ENCODE assay signal across 27 cellular contexts in the genomic region with DNA sequence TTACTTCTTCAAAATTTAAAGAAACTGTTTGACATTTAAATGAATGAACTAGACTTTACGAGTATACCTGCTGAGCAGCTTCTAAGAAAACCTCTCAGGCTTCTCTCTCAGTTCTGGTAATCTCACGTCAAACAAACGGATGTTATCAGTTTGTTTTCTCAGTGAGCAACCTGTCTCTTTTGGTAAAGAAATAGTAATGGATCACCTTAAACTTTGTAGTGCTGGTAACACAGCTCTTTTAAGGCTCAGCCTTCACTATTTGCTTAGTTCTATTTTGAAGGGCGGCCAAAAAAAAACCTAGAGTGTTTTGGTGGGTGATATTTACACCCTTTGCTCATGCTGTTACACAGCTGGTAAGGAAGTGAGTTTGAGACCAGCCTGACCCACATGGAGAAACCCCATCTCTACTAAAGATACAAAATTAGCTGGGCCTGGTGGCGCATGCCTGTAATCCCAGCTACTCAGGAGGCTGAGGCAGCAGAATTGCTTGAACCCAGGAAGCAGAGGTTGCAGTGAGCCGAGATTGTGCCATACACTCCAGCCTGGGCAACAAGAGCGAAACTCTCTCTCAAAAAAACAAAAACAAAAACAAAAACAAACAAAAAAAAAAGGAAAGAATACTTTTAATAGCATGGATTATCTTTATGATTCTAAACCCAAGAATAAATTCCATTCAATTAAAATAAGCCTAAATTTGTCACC. TPM values are rescaled to one million over a fixed set of nuclear protein-coding genes. Genes with fewer than 3 reads are reported as not detected.
DNase-seq lines count a peak whose midpoint lies in the region; ATAC-seq and TF ChIP-seq lines count a peak whose summit lies in the region.
"Had no signal": no experiment of that assay in that cellular context is flagged by ENCODE, and none has a peak within 500 bp of the region (broad histone marks: within the 10 kb centered on the region; RNA-seq: fewer than 3 reads in every experiment).

No MANE protein-coding gene starts in this region.

- H3F3A ChIP-seq in PC-3 (ENCODE audit: low read length, unreplicated experiment), result no peaks in the 10 kb centered on the region

- H3K9me2 ChIP-seq in PC-3 (replicated peaks; ENCODE audit: low read length), result no peaks in the 10 kb centered on the region

- intact Hi-C loops in PC-3 (cut with micrococcal nuclease), result no loop called here
- intact Hi-C loops in CD4-positive, alpha-beta T cell (cut with DNase I, micrococcal nuclease), result no loop called here

- H2AK5ac ChIP-seq in trophoblast cell (ENCODE audit: low read length), result no peak overlapping the region

- H3K4me1 Mint-ChIP-seq in CD8-positive, alpha-beta memory T cell, result no peaks in the 10 kb centered on the region
- no peaks in the 10 kb centered on the region for H3K4me1 Mint-ChIP-seq in CD4-positive, alpha-beta T cell (ENCODE audit: low read depth)
- H3K4me1 Mint-ChIP-seq: activated naive CD4-positive, alpha-beta T cell treated with anti-CD3 and anti-CD28 coated beads, Interleukin-2, amount 50 U/mL, for 24 hours; activated T-helper 17 cell treated with anti-CD3 and anti-CD28 coated beads, Interleukin-2, amount 50 U/mL, for 72 hours; T-cell had no signal

- H3K27me3 Mint-ChIP-seq in CD8-positive, alpha-beta memory T cell, result peaks cover 7 to 55% of the 10 kb centered on the region in 2 donors
- peaks cover 50% of the 10 kb centered on the region for H3K27me3 Mint-ChIP-seq in CD4-positive, alpha-beta T cell

- H3K27me3 ChIP-seq in ACC112 (ENCODE audit: insufficient read depth, low read length) (no peaks in the 10 kb centered on the region), PC-3 (ENCODE audit: low read length) (no peaks in the 10 kb centered on the region), trophoblast cell (ENCODE audit: insufficient read depth, low read length) (no peaks in the 10 kb centered on the region)
- no peaks in the 10 kb centered on the region for H3K27me3 ChIP-seq in CD8-positive, alpha-beta memory T cell (ENCODE audit: insufficient read depth, low read length, poor library complexity, severe bottlenecking)
- H3K27me3 ChIP-seq in CD4-positive, alpha-beta T cell (ENCODE audit: control insufficient read depth, insufficient read depth, low read length), result peaks cover 24% of the 10 kb centered on the region
- H3K27me3 ChIP-seq: dorsolateral prefrontal cortex, heart left ventricle, MG63 had no signal

- H3K79me2 ChIP-seq in ACC112 (ENCODE audit: control insufficient read depth, insufficient read depth, low read length, unreplicated experiment) (peaks cover 76% of the 10 kb centered on the region), PC-3 (ENCODE audit: low read length) (no peaks in the 10 kb centered on the region), trophoblast cell (ENCODE audit: control insufficient read depth, insufficient read depth, low read length, poor library complexity) (no peaks in the 10 kb centered on the region)
- H3K79me2 ChIP-seq: parathyroid adenoma had no signal

- H3K4me3 Mint-ChIP-seq in CD8-positive, alpha-beta memory T cell, result no peak overlapping the region
- H3K4me3 Mint-ChIP-seq in CD4-positive, alpha-beta T cell, result no peak overlapping the region
- H3K4me3 Mint-ChIP-seq: activated naive CD4-positive, alpha-beta T cell treated with anti-CD3 and anti-CD28 coated beads, Interleukin-2, amount 50 U/mL, for 24 hours; activated T-helper 17 cell treated with anti-CD3 and anti-CD28 coated beads, Interleukin-2, amount 50 U/mL, for 72 hours; nephron progenitor cell; T-cell had no signal

- CTCF ChIA-PET in PC-3 (lab: Charles Lee), result no interaction called here
- CTCF ChIA-PET in CD8-positive, alpha-beta memory T cell (lab: Charles Lee), result no interaction called here
- CTCF ChIA-PET in CD4-positive, alpha-beta T cell (lab: Charles Lee), result no interaction called here

- peak overlapping the region; percentile 85 for H3K27ac ChIP-seq in ACC112 (ENCODE audit: low read depth, low read length)
- H3K27ac ChIP-seq in PC-3 (ENCODE audit: low read length), result no peak overlapping the region
- peak overlapping the region; percentile 22 for H3K27ac ChIP-seq in trophoblast cell (ENCODE audit: low read depth, low read length)
- no peak overlapping the region for H3K27ac ChIP-seq in CD8-positive, alpha-beta memory T cell (ENCODE audit: low read depth, low read length)
- H3K27ac ChIP-seq in CD4-positive, alpha-beta T cell (ENCODE audit: low read depth, low read length), result no peak overlapping the region
- H3K27ac ChIP-seq: dorsolateral prefrontal cortex, parathyroid adenoma had no signal

- peaks cover 0 to under 1% (median 0%) of the 10 kb centered on the region in 3 donors for H3K36me3 Mint-ChIP-seq in CD8-positive, alpha-beta memory T cell
- H3K36me3 Mint-ChIP-seq in CD4-positive, alpha-beta T cell (ENCODE audit: low read depth), result no peaks in the 10 kb centered on the region
- H3K36me3 Mint-ChIP-seq: activated naive CD4-positive, alpha-beta T cell treated with anti-CD3 and anti-CD28 coated beads, Interleukin-2, amount 50 U/mL, for 24 hours; T-cell had no signal

- TF ChIP-seq CTCF in PC-3 (conservative IDR thresholded peaks at IDR 0.05; ENCODE audit: low read depth, low read length) (no peak), fibroblast of pulmonary artery (IDR thresholded peaks at IDR 0.05; ENCODE audit: low read length, missing control alignments) (no peak)
- no peak for TF ChIP-seq CTCF in CD4-positive, alpha-beta T cell (IDR thresholded peaks at IDR 0.05)

- DNase-seq in PC-3, result peak; percentile 47
- peak; percentile 29 for DNase-seq in fibroblast of pulmonary artery (ENCODE audit: low read depth)
- DNase-seq in trophoblast cell, result no peak
- no peak for DNase-seq in CD8-positive, alpha-beta memory T cell
- no peak for DNase-seq in CD4-positive, alpha-beta T cell
- DNase-seq in NCI-H2171 treated with DMSO at 0.1 percent for 48 hours (lab: John Stamatoyannopoulos, UW), result no peak
- DNase-seq: activated CD4-positive, alpha-beta T cell treated with anti-CD3 and anti-CD28 coated beads, Interleukin-2, amount 50 U/mL, for 48 hours; activated CD8-positive, alpha-beta memory T cell treated with anti-CD3 and anti-CD28 coated beads, Interleukin-2, amount 50 U/mL, for 4 hours; anterior cingulate cortex; Calu3; caudate nucleus; dorsolateral prefrontal cortex; heart left ventricle; left ventricle myocardium superior; MG63; mucosa of descending colon; NCI-H1417; NCI-H2081 treated with DMSO at 0.1 percent for 48 hours; nephron progenitor cell; SIG-M5; T-cell had no signal

- H3K14ac ChIP-seq in trophoblast cell (ENCODE audit: low read length), result no peak overlapping the region

- H2AFZ ChIP-seq in ACC112 (ENCODE audit: low read length, unreplicated experiment) (no peak overlapping the region), PC-3 (ENCODE audit: low read length) (no peak overlapping the region), trophoblast cell (ENCODE audit: insufficient read depth, low read length, poor library complexity) (no peak overlapping the region)
- H2AFZ ChIP-seq: parathyroid adenoma had no signal

- H3K4me3 ChIP-seq in ACC112 (ENCODE audit: low read depth, low read length) (peak overlapping the region; percentile 55), PC-3 (ENCODE audit: low read length) (no peak overlapping the region), fibroblast of pulmonary artery (replicated peaks; ENCODE audit: low read depth, low read length) (peak overlapping the region; percentile 26), trophoblast cell (ENCODE audit: low read depth, low read length) (no peak overlapping the region)
- H3K4me3 ChIP-seq in CD8-positive, alpha-beta memory T cell (ENCODE audit: low read length), result no peak overlapping the region
- H3K4me3 ChIP-seq: dorsolateral prefrontal cortex, heart left ventricle, MG63, mucosa of descending colon had no signal

- no peaks in the 10 kb centered on the region for H3K79me1 ChIP-seq in trophoblast cell (ENCODE audit: low read length)

- POLR2A ChIA-PET in PC-3 (lab: Charles Lee; ENCODE audit: unreplicated experiment), result no interaction called here
- POLR2A ChIA-PET in CD8-positive, alpha-beta memory T cell (lab: Charles Lee), result no interaction called here
- POLR2A ChIA-PET in CD4-positive, alpha-beta T cell (lab: Charles Lee), result no interaction called here

- no peak overlapping the region for H4K8ac ChIP-seq in trophoblast cell (ENCODE audit: low read depth, low read length)

- no CpG with 5 or more reads among the region's 7 CpGs for WGBS in trophoblast cell (ENCODE audit: extremely low coverage, insufficient coverage, insufficient read length)

- H3K9ac ChIP-seq in PC-3 (ENCODE audit: low read length) (no peak overlapping the region), trophoblast cell (ENCODE audit: low read length) (no peak overlapping the region)
- H3K9ac ChIP-seq: parathyroid adenoma had no signal

- no peak overlapping the region for H4K91ac ChIP-seq in trophoblast cell (ENCODE audit: low read depth, low read length)

- peaks cover 0 to 5% (median 0%) of the 10 kb centered on the region in 5 donors for H3K9me3 Mint-ChIP-seq in CD8-positive, alpha-beta memory T cell
- H3K9me3 Mint-ChIP-seq in CD4-positive, alpha-beta T cell, result no peaks in the 10 kb centered on the region
- H3K9me3 Mint-ChIP-seq: activated naive CD4-positive, alpha-beta T cell treated with anti-CD3 and anti-CD28 coated beads, Interleukin-2, amount 50 U/mL, for 24 hours; activated T-helper 17 cell treated with anti-CD3 and anti-CD28 coated beads, Interleukin-2, amount 50 U/mL, for 72 hours; nephron progenitor cell; T-cell had no signal

- no peak overlapping the region for H3K4ac ChIP-seq in trophoblast cell (ENCODE audit: low read depth, low read length)

- H3K4me2 ChIP-seq in PC-3 (ENCODE audit: low read length) (no peak overlapping the region), trophoblast cell (ENCODE audit: low read length) (no peak overlapping the region)

- no peak for ATAC-seq in PC-3
- no peak for ATAC-seq in HG03457 (IDR thresholded peaks at IDR 0.05; ENCODE audit: unreplicated experiment)
- ATAC-seq in CD4-positive, alpha-beta T cell (ENCODE audit: poor library complexity), result no peak
- ATAC-seq: activated T-helper 17 cell treated with anti-CD3 and anti-CD28 coated beads, Interleukin-2, amount 50 U/mL, for 72 hours; heart left ventricle; left ventricle myocardium superior; mucosa of descending colon; sciatic nerve; T-cell had no signal

- no TSS peak for BruUV-seq in PC-3 (replicated peaks; lab: Mats Ljungman, UMichigan)

- no peak overlapping the region for H2BK12ac ChIP-seq in trophoblast cell (ENCODE audit: low read length)

- H3K36me3 ChIP-seq in ACC112 (ENCODE audit: insufficient read depth, low read length) (peaks cover 84% of the 10 kb centered on the region), PC-3 (ENCODE audit: low read depth, low read length) (peaks cover 49% of the 10 kb centered on the region), trophoblast cell (ENCODE audit: control insufficient read depth in 1 of 2, insufficient read depth in 2 of 2, low read length in 2 of 2) (peaks cover 16 to 46% of the 10 kb centered on the region in 2 experiments)
- H3K36me3 ChIP-seq in CD8-positive, alpha-beta memory T cell (ENCODE audit: insufficient read depth, low read length), result no peaks in the 10 kb centered on the region

- H3K4me1 ChIP-seq in ACC112 (ENCODE audit: control insufficient read depth, insufficient read depth, low read length, unreplicated experiment) (peaks cover 89% of the 10 kb centered on the region), PC-3 (ENCODE audit: insufficient read depth, low read length) (peaks cover 15% of the 10 kb centered on the region), trophoblast cell (ENCODE audit: control insufficient read depth in 1 of 2, insufficient read depth in 2 of 2, low read length in 2 of 2) (peaks cover 2 to 4% of the 10 kb centered on the region in 2 experiments)
- H3K4me1 ChIP-seq in CD8-positive, alpha-beta memory T cell (ENCODE audit: insufficient read depth, low read length), result no peaks in the 10 kb centered on the region
- H3K4me1 ChIP-seq: parathyroid adenoma had no signal

- no peaks in the 10 kb centered on the region for H3K9me3 ChIP-seq in PC-3 (ENCODE audit: low read length)
- no peaks in the 10 kb centered on the region for H3K9me3 ChIP-seq in trophoblast cell (ENCODE audit: insufficient read depth, low read depth, low read length)
- H3K9me3 ChIP-seq in CD8-positive, alpha-beta memory T cell (ENCODE audit: low read length), result no peaks in the 10 kb centered on the region
- no peaks in the 10 kb centered on the region for H3K9me3 ChIP-seq in CD4-positive, alpha-beta T cell (ENCODE audit: control insufficient read depth, low read length)
- H3K9me3 ChIP-seq: heart left ventricle, MG63, mucosa of descending colon had no signal

- H3K27ac Mint-ChIP-seq in CD8-positive, alpha-beta memory T cell, result no peak overlapping the region
- no peak overlapping the region for H3K27ac Mint-ChIP-seq in CD4-positive, alpha-beta T cell
- H3K27ac Mint-ChIP-seq: activated naive CD4-positive, alpha-beta T cell treated with anti-CD3 and anti-CD28 coated beads, Interleukin-2, amount 50 U/mL, for 24 hours; activated T-helper 17 cell treated with anti-CD3 and anti-CD28 coated beads, Interleukin-2, amount 50 U/mL, for 72 hours; nephron progenitor cell; T-cell had no signal

- H2BK120ac ChIP-seq in trophoblast cell (ENCODE audit: insufficient read depth, low read length, poor library complexity), result no peak overlapping the region

- no peak overlapping the region for H2BK5ac ChIP-seq in trophoblast cell (ENCODE audit: low read depth, low read length, poor library complexity)

- H4K20me1 ChIP-seq in PC-3 (ENCODE audit: low read length), result no peaks in the 10 kb centered on the region

- no peak overlapping the region for H3K18ac ChIP-seq in trophoblast cell (ENCODE audit: low read length)

- H4K12ac ChIP-seq in trophoblast cell (ENCODE audit: low read depth, low read length), result no peak overlapping the region

- no peak overlapping the region for H3K23ac ChIP-seq in trophoblast cell (ENCODE audit: low read length)

RNA-seq across cellular contexts. Expression of gene FN1, which starts 15.9 kb away (rescaled TPM):
- total RNA-seq in PC-3 (2014; rRNA removed), result 220 and 248 TPM in 2 replicates
- polyA plus RNA-seq in trophoblast cell (2013), result 3,568 and 4,026 TPM in 2 replicates
- total RNA-seq in CD8-positive, alpha-beta memory T cell, result under 1 TPM; 0.18 to 0.31 TPM
- 0.08 TPM for polyA plus RNA-seq in CD8-positive, alpha-beta memory T cell
- total RNA-seq in CD4-positive, alpha-beta T cell, result under 1 TPM; 0.41 to 0.61 TPM

Comparison
In these comparisons a context has a peak if more than half of its experiments do, and no peak if none do; other contexts are left out.
1. H3K27ac ChIP-seq: peak in ACC112 (single experiment) and trophoblast cell (single experiment); none in PC-3 (single experiment), CD8-positive, alpha-beta memory T cell (single experiment) and CD4-positive, alpha-beta T cell (single experiment).
2. H3K4me3 ChIP-seq: peak in ACC112 (single experiment) and fibroblast of pulmonary artery (single experiment); none in PC-3 (single experiment), trophoblast cell (single experiment) and CD8-positive, alpha-beta memory T cell (single experiment).
3. DNase-seq: peak in PC-3 (single experiment) and fibroblast of pulmonary artery (single experiment); none in trophoblast cell (0 of 2), CD8-positive, alpha-beta memory T cell (0 of 5), CD4-positive, alpha-beta T cell (0 of 10) and NCI-H2171 treated with DMSO at 0.1 percent for 48 hours (single experiment).
4. RNA of gene FN1, which starts 15.9 kb away (total RNA-seq): 220 to 248 TPM in PC-3; 0.41 to 0.61 TPM in CD4-positive, alpha-beta T cell and 0.18 to 0.31 TPM in CD8-positive, alpha-beta memory T cell; every median in the first group is over 100 times any median in the second.